ENCODE assay signal across 1 cellular context in genomic region chr1:1808206-1808605, GRCh38.
TF ChIP-seq lines count a peak whose summit lies in the region.

No MANE protein-coding gene starts in this region.

TF ChIP-seq in GM23338, 12 proteins besides CTCF, POLR2A, EP300 and RAD21 (continued from another document):
- TF ChIP-seq ZNF462 (CRISPR knock-in tag; IDR thresholded peaks at IDR 0.05) (no peak), POLR2AphosphoS5 (IDR thresholded peaks at IDR 0.05; ENCODE audit: low read depth) (no peak), JUNB (IDR thresholded peaks at IDR 0.05; ENCODE audit: unreplicated experiment) (no peak), CREB1 (CRISPR knock-in tag; IDR thresholded peaks at IDR 0.05; ENCODE audit: low read depth) (no peak), REST (IDR thresholded peaks at IDR 0.05; ENCODE audit: unreplicated experiment) (no peak)
